In genomic region chr4:21964762-21965319, GRCh38 we compare ENCODE assay signal across 17 cellular contexts. TPM values are rescaled to one million over a fixed set of nuclear protein-coding genes. Genes with fewer than 3 reads are reported as not detected.
DNase-seq lines count a peak whose midpoint lies in the region; ATAC-seq and TF ChIP-seq lines count a peak whose summit lies in the region.
"Had no signal": no experiment of that assay in that cellular context is flagged by ENCODE, and none has a peak within 500 bp of the region (broad histone marks: within the 10 kb centered on the region; RNA-seq: fewer than 3 reads in every experiment).

No MANE protein-coding gene starts in this region.

- no peak overlapping the region for H3K4me3 ChIP-seq in neural cell (ENCODE audit: low read length)
- H3K4me3 ChIP-seq: A549, BLaER1 had no signal

- peak; percentile 85 for TF ChIP-seq EP300 in neural cell (conservative IDR thresholded peaks at IDR 0.05; ENCODE audit: poor library complexity, severe bottlenecking)

- H4K20me1 ChIP-seq in neural cell (ENCODE audit: insufficient read depth) = no peaks in the 10 kb centered on the region
- H4K20me1 ChIP-seq: BLaER1 had no signal

- no peaks in the 10 kb centered on the region for H3K79me2 ChIP-seq in neural cell (replicated peaks; ENCODE audit: insufficient read depth, low read length)

- no peaks in the 10 kb centered on the region for H3F3A ChIP-seq in neural cell (ENCODE audit: insufficient read depth, low read length, poor library complexity, severe bottlenecking)

- DNase-seq in Ammon's horn (ENCODE audit: low spot score) (peak; percentile 22), superior temporal gyrus (ENCODE audit: extremely low spot score) (peak; percentile 64), hepatic stellate cell (ENCODE audit: low spot score) (no peak)
- DNase-seq: AML-193; BE2C; Caco-2; Calu3; CD4-positive, alpha-beta T cell; CD8-positive, alpha-beta T cell; DMS79 treated with DMSO at 0.1 percent for 48 hours; GF-D8 had no signal

- no peaks in the 10 kb centered on the region for H3K36me3 ChIP-seq in neural cell (ENCODE audit: insufficient read depth, low read length)
- H3K36me3 ChIP-seq: BE2C, BLaER1 had no signal

- H2AFZ ChIP-seq in neural cell (ENCODE audit: low read depth, low read length) = no peak overlapping the region

- no peak for TF ChIP-seq CTCF in neural cell (IDR thresholded peaks at IDR 0.05; ENCODE audit: poor library complexity, severe bottlenecking)

- peak overlapping the region; percentile 30 for H3K27ac ChIP-seq in neural cell (ENCODE audit: low read length)
- H3K27ac ChIP-seq: 22Rv1, A549, BLaER1, C4-2B had no signal

- no peak overlapping the region for H3K9ac ChIP-seq in neural cell (ENCODE audit: low read length)
- H3K9ac ChIP-seq: BLaER1 had no signal

- no peaks in the 10 kb centered on the region for H3K9me3 ChIP-seq in neural cell (ENCODE audit: low read length)
- H3K9me3 ChIP-seq: A549, BE2C, BLaER1, Caco-2 had no signal

- H3K27me3 ChIP-seq in neural cell (ENCODE audit: insufficient read depth, low read depth, low read length) = no peaks in the 10 kb centered on the region
- H3K27me3 ChIP-seq: BE2C, BLaER1 had no signal

- H3K9me2 ChIP-seq in neural cell (ENCODE audit: insufficient read depth, low read length) = no peaks in the 10 kb centered on the region

- no peak for ATAC-seq in HG03460 (IDR thresholded peaks at IDR 0.05; ENCODE audit: unreplicated experiment)
- ATAC-seq: A549; CD8-positive, alpha-beta T cell had no signal

- no peak for TF ChIP-seq RAD21 in neural cell (conservative IDR thresholded peaks at IDR 0.05)

- no peak overlapping the region for H3K4me2 ChIP-seq in neural cell (ENCODE audit: low read length)
- H3K4me2 ChIP-seq: A549, BLaER1 had no signal

TF ChIP-seq in neural cell, 6 proteins besides CTCF, POLR2A, EP300 and RAD21:
- TF ChIP-seq EZH2 (IDR thresholded peaks at IDR 0.05; ENCODE audit: borderline replicate concordance, insufficient read depth, low read length, poor library complexity, severe bottlenecking) = no peak
- TF ChIP-seq REST (IDR thresholded peaks at IDR 0.05; ENCODE audit: borderline replicate concordance) = peak; percentile 63
- no peak for TF ChIP-seq TAF1 (IDR thresholded peaks at IDR 0.05; ENCODE audit: low read depth)
- no peak for TF ChIP-seq MXI1 (conservative IDR thresholded peaks at IDR 0.05; ENCODE audit: poor library complexity, severe bottlenecking)
- peak; percentile 32 for TF ChIP-seq POLR2AphosphoS5 (IDR thresholded peaks at IDR 0.05)
- no peak for TF ChIP-seq SMC3 (conservative IDR thresholded peaks at IDR 0.05; ENCODE audit: poor library complexity)

RNA-seq across cellular contexts. Expression of gene KCNIP4, which starts 16.3 kb away (rescaled TPM):
- 21.4 and 22.8 TPM in 2 replicates for polyA plus RNA-seq in neural cell
- 21.2 and 21.6 TPM in 2 replicates for polyA minus RNA-seq in neural cell
- polyA plus RNA-seq: A549 had no signal
